Comparison of ENCODE assay signal across 18 cellular contexts in the genomic region with DNA sequence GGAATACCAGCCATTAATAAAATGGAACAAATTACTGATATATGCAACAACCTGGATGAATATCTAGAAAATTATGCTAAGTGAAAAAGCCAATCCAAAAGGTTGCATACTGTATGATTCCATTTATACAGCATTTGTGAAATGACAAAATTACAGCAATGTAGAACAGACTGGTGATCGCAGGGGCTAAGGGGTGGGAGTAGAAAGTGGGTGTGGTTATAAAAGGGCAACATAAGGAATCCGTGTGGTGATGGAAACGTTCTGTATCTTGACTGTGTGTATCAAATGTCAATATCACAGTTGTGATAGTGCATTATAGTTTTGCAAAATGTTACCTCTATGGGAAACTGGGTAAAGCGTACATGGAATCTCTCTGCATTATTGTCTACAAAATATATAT. TPM values are rescaled to one million over a fixed set of nuclear protein-coding genes. Genes with fewer than 3 reads are reported as not detected.
DNase-seq lines count a peak whose midpoint lies in the region; TF ChIP-seq lines count a peak whose summit lies in the region.
"Had no signal": no experiment of that assay in that cellular context is flagged by ENCODE, and none has a peak within 500 bp of the region (broad histone marks: within the 10 kb centered on the region; RNA-seq: fewer than 3 reads in every experiment).

No MANE protein-coding gene starts in this region.

- no peaks in the 10 kb centered on the region for H3K9me3 Mint-ChIP-seq in brain

- no peaks in the 10 kb centered on the region for H3K27me3 Mint-ChIP-seq in brain

- DNase-seq in DMS 273 (lab: John Stamatoyannopoulos, UW; ENCODE audit: unreplicated experiment) (peak; percentile 76), NCI-H2029 (lab: John Stamatoyannopoulos, UW) (peak; percentile 14), NCI-H524 treated with DMSO at 0.1 percent for 48 hours (lab: John Stamatoyannopoulos, UW) (peak; percentile 82), T-helper 1 cell (no peak), putamen (ENCODE audit: low spot score) (no peak), HT-29 (ENCODE audit: low spot score) (no peak)
- no peak for DNase-seq in activated CD4-positive, alpha-beta T cell treated with anti-CD3 and anti-CD28 coated beads, Interleukin-2, amount 50 U/mL, for 4 hours
- DNase-seq: ACHN, AML-193, H7, MG63, NCI-H1048, NCI-H146, NCI-H526 treated with DMSO at 0.1 percent for 48 hours, SHP77, T-helper 9 cell had no signal

- peak overlapping the region in 3 of 5 experiments; percentile 9 to 71 (median 51) for H3K27ac Mint-ChIP-seq in brain

- peaks cover 60% of the 10 kb centered on the region for H3K4me1 Mint-ChIP-seq in brain

- TF ChIP-seq CTCF in brain (conservative IDR thresholded peaks at IDR 0.05): no peak

- H3K36me3 Mint-ChIP-seq in brain: peaks cover 4% of the 10 kb centered on the region

- peak overlapping the region in 2 of 5 experiments; percentile 14 to 30 for H3K4me3 Mint-ChIP-seq in brain

RNA-seq across cellular contexts. Expression of a gene that starts 15.0 kb away (rescaled TPM):
- polyA plus RNA-seq in brain (ENCODE audit: insufficient read depth, low read depth, low replicate concordance): 86.1 TPM
- 5.5 and 8.6 TPM in 2 replicates for total RNA-seq in HT-29 (2014; rRNA removed; shearing (Covaris generic))

RNA-seq across cellular contexts. Expression of a gene that starts 45.5 kb away (rescaled TPM):
- not detected for polyA plus RNA-seq in brain (ENCODE audit: insufficient read depth, low read depth, low replicate concordance)
- total RNA-seq in HT-29 (2014; rRNA removed; shearing (Covaris generic)): not detected in 2 replicates
- total RNA-seq: RPMI7951 had no signal

Comparison
In these comparisons a context has a peak if more than half of its experiments do, and no peak if none do; other contexts are left out.
1. DNase-seq: peak in DMS 273 (single experiment), NCI-H2029 (single experiment) and NCI-H524 treated with DMSO at 0.1 percent for 48 hours (single experiment); none in T-helper 1 cell (0 of 5), putamen (single experiment), HT-29 (single experiment) and activated CD4-positive, alpha-beta T cell treated with anti-CD3 and anti-CD28 coated beads, Interleukin-2, amount 50 U/mL, for 4 hours (0 of 2).